In the genomic region with DNA sequence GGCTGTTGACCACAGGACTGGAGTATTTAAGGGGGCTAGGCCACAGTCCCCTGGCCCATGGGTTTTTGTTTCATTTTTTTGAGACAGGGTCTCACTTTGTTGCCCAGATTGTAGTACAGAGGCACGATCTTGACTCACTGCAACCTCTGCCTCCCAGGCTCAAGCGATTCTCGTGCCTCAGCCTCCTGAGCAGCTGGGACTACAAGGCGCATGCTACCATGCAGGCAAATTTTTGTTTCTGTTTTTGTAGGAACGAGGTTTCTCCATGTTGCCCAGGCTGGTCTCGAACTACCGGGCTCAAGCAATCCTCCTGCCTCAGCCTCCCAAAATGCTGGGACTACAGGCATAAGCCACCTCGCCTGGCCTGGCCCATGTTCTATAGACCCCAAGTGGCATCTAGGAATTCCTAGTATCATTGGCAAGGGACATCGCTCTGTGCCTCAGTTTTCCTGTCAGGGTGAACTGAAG, we compare ENCODE assay signal across 11 cellular contexts. TPM values are rescaled to one million over a fixed set of nuclear protein-coding genes. Genes with fewer than 3 reads are reported as not detected.
DNase-seq lines count a peak whose midpoint lies in the region; ATAC-seq, FAIRE-seq and TF ChIP-seq lines count a peak whose summit lies in the region.
"Had no signal": no experiment of that assay in that cellular context is flagged by ENCODE, and none has a peak within 500 bp of the region (broad histone marks: within the 10 kb centered on the region; RNA-seq: fewer than 3 reads in every experiment).

No MANE protein-coding gene starts in this region.

- FAIRE-seq in HepG2 (lab: Jason Lieb, UNC): no peak

- H4K20me1 ChIP-seq in HepG2 (ENCODE audit: insufficient read depth, low read length): peaks cover 22% of the 10 kb centered on the region

- intact Hi-C loops in HepG2 (cut with micrococcal nuclease; ENCODE audit: unreplicated experiment) (loop anchor here (10.0 kb wide), 1 partner anchor 62 kb away; a partner anchor contains a TSS), right lobe of liver (cut with DNase I) (no loop called here), dorsolateral prefrontal cortex (cut with DNase I) (no loop called here)
- intact Hi-C loops in CD8-positive, alpha-beta T cell (cut with DNase I, micrococcal nuclease): no loop called here

- H3K4me3 ChIP-seq in HepG2 (replicated peaks in 1 of 3; ENCODE audit: insufficient read depth in 1 of 3, low read depth in 2 of 3, low read length in 3 of 3): no peak overlapping the region
- H3K4me3 ChIP-seq in right lobe of liver: no peak overlapping the region
- H3K4me3 ChIP-seq in dorsolateral prefrontal cortex: peak overlapping the region in 13 of 59 donors; percentile 9 to 43 (median 31)
- H3K4me3 ChIP-seq in CD8-positive, alpha-beta T cell (ENCODE audit: low read depth, low read length): no peak overlapping the region

- H3K27me3 Mint-ChIP-seq in neural crest cell (ENCODE audit: low read depth): peaks cover 49% of the 10 kb centered on the region
- H3K27me3 Mint-ChIP-seq in CD8-positive, alpha-beta T cell (ENCODE audit: low read depth): no peaks in the 10 kb centered on the region

- WGBS in HepG2 (ENCODE audit: low lambda C conversion rate): 91% methylated on average over 9 of the region's 9 CpGs
- 79% methylated on average over 8 of the region's 9 CpGs for WGBS in right lobe of liver (ENCODE audit: insufficient coverage, low coverage, low lambda C conversion rate, missing lambda C conversion rate)

- peak overlapping the region; percentile 99 for H3K27ac Mint-ChIP-seq in neural crest cell (ENCODE audit: unreplicated experiment)
- no peak overlapping the region for H3K27ac Mint-ChIP-seq in CD8-positive, alpha-beta T cell

- peaks cover 20% of the 10 kb centered on the region for H3K79me2 ChIP-seq in HepG2 (ENCODE audit: insufficient read depth, low read length)

- H3K9ac ChIP-seq in HepG2 (ENCODE audit: insufficient read depth, low read depth, low read length): peak overlapping the region; percentile 94; the same call in 1 of the 2 replicates

- ATAC-seq in HepG2 (no peak), right lobe of liver (no peak), GM21423 (IDR thresholded peaks at IDR 0.05; ENCODE audit: unreplicated experiment) (no peak)
- ATAC-seq in CD8-positive, alpha-beta T cell: no peak
- ATAC-seq: activated T-cell treated with anti-CD3 and anti-CD28 coated beads, Interleukin-2, amount 50 U/mL, for 4 hours had no signal

- no peak for TF ChIP-seq RAD21 in HepG2 (CRISPR knock-in tag; IDR thresholded peaks at IDR 0.05)

- peak overlapping the region; percentile 95 for H3K4me2 ChIP-seq in HepG2 (ENCODE audit: low read depth, low read length)

- TF ChIP-seq POLR2A in HepG2 (IDR thresholded peaks at IDR 0.05; ENCODE audit: insufficient read depth in 1 of 2, low read depth in 2 of 2, low read length in 2 of 2) (no peak), right lobe of liver (IDR thresholded peaks at IDR 0.05) (no peak)

- CTCF ChIA-PET in HepG2 (lab: Yijun Ruan, JAX; ENCODE audit: low intra/inter-chr PET ratio, low total read pairs): no interaction called here
- CTCF ChIA-PET in CD8-positive, alpha-beta T cell (lab: Charles Lee): interaction anchor here (1.0 to 6.0 kb wide), 5 partner anchors 15 to 44 kb away, joined by 3 to 100 read pairs (median 12); a partner anchor contains a TSS

- peaks cover 0 to 5% of the 10 kb centered on the region in 2 experiments; a peak in 1 of 5 replicates for H3K36me3 ChIP-seq in HepG2 (replicated peaks in 1 of 2; ENCODE audit: control insufficient read depth in 1 of 2, insufficient read depth in 2 of 2, low read length in 2 of 2)
- no peaks in the 10 kb centered on the region for H3K36me3 ChIP-seq in right lobe of liver
- H3K36me3 ChIP-seq in CD8-positive, alpha-beta T cell (ENCODE audit: insufficient read depth, low read length): no peaks in the 10 kb centered on the region

- H3K4me1 Mint-ChIP-seq in neural crest cell: peaks cover 87% of the 10 kb centered on the region
- peaks cover 30% of the 10 kb centered on the region for H3K4me1 Mint-ChIP-seq in CD8-positive, alpha-beta T cell (ENCODE audit: low read depth)

- in situ Hi-C loops in HepG2 (cut with HindIII; ENCODE audit: extremely low pct_ligation_motif_present, low pct_unique_long_range_greater_than_20kb): no loop called here

- no peak for TF ChIP-seq EP300 in HepG2 (IDR thresholded peaks at IDR 0.05; ENCODE audit: low read depth in 2 of 2, low read length in 2 of 2)
- no peak for TF ChIP-seq EP300 in HepG2 (CRISPR knock-in tag; IDR thresholded peaks at IDR 0.05; ENCODE audit: borderline replicate concordance)

- H2AFZ ChIP-seq in HepG2 (ENCODE audit: low read length): no peak overlapping the region

- H3K4me3 Mint-ChIP-seq in neural crest cell: peak overlapping the region; percentile 68
- H3K4me3 Mint-ChIP-seq in CD8-positive, alpha-beta T cell: no peak overlapping the region
- H3K4me3 Mint-ChIP-seq: activated T-cell treated with anti-CD3 and anti-CD28 coated beads, Interleukin-2, amount 50 U/mL, for 4 hours had no signal

- H3K27me3 ChIP-seq in HepG2 (ENCODE audit: control insufficient read depth in 1 of 2, insufficient read depth in 2 of 2, low read length in 2 of 2) (no peaks in the 10 kb centered on the region; a peak in 1 of 5 replicates), right lobe of liver (no peaks in the 10 kb centered on the region), dorsolateral prefrontal cortex (no peaks in the 10 kb centered on the region)
- no peaks in the 10 kb centered on the region for H3K27me3 ChIP-seq in CD8-positive, alpha-beta T cell (ENCODE audit: insufficient read depth, low read length)

- TF ChIP-seq CTCF in HepG2 (CRISPR knock-in tag; IDR thresholded peaks at IDR 0.05) (no peak), right lobe of liver (IDR thresholded peaks at IDR 0.05) (no peak), dorsolateral prefrontal cortex (IDR thresholded peaks at IDR 0.05 in 54 of 56, conservative IDR thresholded peaks at IDR 0.05 in 2 of 56; ENCODE audit: low read depth in 1 of 56, partially characterized antibody in 56 of 56) (no peak), neural crest cell (conservative IDR thresholded peaks at IDR 0.05) (no peak)
- no peak for TF ChIP-seq CTCF in CD8-positive, alpha-beta T cell (IDR thresholded peaks at IDR 0.05)

- H3K9me3 ChIP-seq in HepG2 (ENCODE audit: low read length) (no peaks in the 10 kb centered on the region), right lobe of liver (no peaks in the 10 kb centered on the region)
- H3K9me3 ChIP-seq in CD8-positive, alpha-beta T cell (ENCODE audit: low read length): no peaks in the 10 kb centered on the region

- peak overlapping the region; percentile 95 for H3K27ac ChIP-seq in HepG2 (ENCODE audit: extremely low read length, insufficient read depth, low read length)
- H3K27ac ChIP-seq in right lobe of liver: no peak overlapping the region
- H3K27ac ChIP-seq in dorsolateral prefrontal cortex: peak overlapping the region; percentile 51 to 97 (median 91)
- H3K27ac ChIP-seq in CD8-positive, alpha-beta T cell (ENCODE audit: low read depth, low read length): no peak overlapping the region

- no peaks in the 10 kb centered on the region for H3K9me3 Mint-ChIP-seq in neural crest cell
- H3K9me3 Mint-ChIP-seq in CD8-positive, alpha-beta T cell: no peaks in the 10 kb centered on the region
- H3K9me3 Mint-ChIP-seq: activated T-cell treated with anti-CD3 and anti-CD28 coated beads, Interleukin-2, amount 50 U/mL, for 4 hours had no signal

- DNase-seq in HepG2 (ENCODE audit: low spot score) (no peak), right lobe of liver (no peak), dorsolateral prefrontal cortex (no peak), neural crest cell (ENCODE audit: low read depth, low spot score) (no peak), MV-4-11 (lab: John Stamatoyannopoulos, UW) (no peak), kidney glomerular epithelial cell (lab: John Stamatoyannopoulos, UW) (no peak)
- no peak for DNase-seq in CD8-positive, alpha-beta T cell
- DNase-seq: activated T-cell treated with anti-CD3 and anti-CD28 coated beads, Interleukin-2, amount 50 U/mL, for 4 hours; cortex of kidney had no signal

- BruUV-seq in HepG2 (replicated peaks; lab: Mats Ljungman, UMichigan): no TSS peak

- POLR2A ChIA-PET in HepG2 (lab: Yijun Ruan, JAX): interaction anchor here (2.3 to 11.4 kb wide), 3 partner anchors 12 to 71 kb away, joined by 10 to 189 read pairs (median 27); a partner anchor contains a TSS
- POLR2A ChIA-PET in CD8-positive, alpha-beta T cell (lab: Charles Lee): interaction anchor here (0.5 kb wide), 1 partner anchor 36 kb away, joined by 3 read pairs; no protein-coding TSS in a partner anchor

- peaks cover 85% of the 10 kb centered on the region for H3K4me1 ChIP-seq in HepG2 (ENCODE audit: insufficient read depth, low read length)
- H3K4me1 ChIP-seq in right lobe of liver: peaks cover 0 to 9% (median 4%) of the 10 kb centered on the region in 4 donors
- peaks cover 30% of the 10 kb centered on the region for H3K4me1 ChIP-seq in CD8-positive, alpha-beta T cell (ENCODE audit: insufficient read depth, low read length)

- H3K36me3 Mint-ChIP-seq in neural crest cell (ENCODE audit: low read depth): peaks cover 3% of the 10 kb centered on the region
- no peaks in the 10 kb centered on the region for H3K36me3 Mint-ChIP-seq in CD8-positive, alpha-beta T cell

RNA-seq across cellular contexts. Expression of a gene that starts 14.6 kb away (rescaled TPM):
- total RNA-seq in HepG2 (2016; rRNA removed; fragmentation: Illumina TruSeq; extraction: Trizol) (12.7 and 16.6 TPM in 2 replicates), right lobe of liver (1 to 10 TPM; 1.1 to 7.5 (median 2.6) TPM), dorsolateral prefrontal cortex (10 to 100 TPM in 116 of 120 experiments, 1 to 10 TPM in 4; 6.0 to 31.4 (median 15.6) TPM), neural crest cell (248 and 265 TPM in 2 replicates)
- total RNA-seq in HepG2 (2016; cell fraction: cytosol; rRNA removed; fragmentation: Illumina TruSeq; extraction: Trizol; ENCODE audit: low read depth): 0.30 and 0.53 TPM in 2 replicates
- total RNA-seq in HepG2 (2016; cell fraction: insoluble cytoplasmic fraction; rRNA removed; fragmentation: Illumina TruSeq; extraction: Trizol): 9.1 and 18.2 TPM in 2 replicates
- total RNA-seq in HepG2 (2016; cell fraction: membrane; rRNA removed; fragmentation: Illumina TruSeq; extraction: Trizol): 1.4 and 1.5 TPM in 2 replicates
- 11.7 and 13.1 TPM in 2 replicates for total RNA-seq in HepG2 (2016; cell fraction: nucleus; rRNA removed; fragmentation: Illumina TruSeq; extraction: Trizol)
- 1.7 and 2.5 TPM in 2 replicates for polyA plus RNA-seq in HepG2 (2011; rRNA removed)
- polyA plus RNA-seq in HepG2 (2011; cell fraction: cytosol; rRNA removed): 1.1 and 1.2 TPM in 2 replicates
- polyA plus RNA-seq in HepG2 (2011; cell fraction: nucleus; rRNA removed): 9.3 and 9.7 TPM in 2 replicates
- 3.5 and 3.6 TPM in 2 replicates for polyA plus RNA-seq in HepG2 (2012)
- polyA plus RNA-seq in HepG2 (2016; cell fraction: cytosol; fragmentation: Illumina TruSeq; extraction: Trizol; ENCODE audit: low read depth): 0.32 and 0.38 TPM in 2 replicates
- polyA plus RNA-seq in HepG2 (2016; cell fraction: insoluble cytoplasmic fraction; fragmentation: Illumina TruSeq; extraction: Trizol; ENCODE audit: low read depth): 8.6 and 10.8 TPM in 2 replicates
- 0.46 and 0.93 TPM in 2 replicates for polyA plus RNA-seq in HepG2 (2016; cell fraction: membrane; fragmentation: Illumina TruSeq; extraction: Trizol; ENCODE audit: low read depth)
- polyA plus RNA-seq in HepG2 (2016; cell fraction: nucleus; fragmentation: Illumina TruSeq; extraction: Trizol; ENCODE audit: insufficient read depth, low read depth): 27.3 and 27.7 TPM in 2 replicates
- polyA minus RNA-seq in HepG2 (2011; rRNA and poly(A)+ RNA removed; ENCODE audit: low replicate concordance): 0.91 and 2.7 TPM in 2 replicates
- polyA minus RNA-seq in HepG2 (2011; cell fraction: cytosol; rRNA and poly(A)+ RNA removed): 2.4 and 2.5 TPM in 2 replicates
- 1.5 and 1.7 TPM in 2 replicates for polyA minus RNA-seq in HepG2 (2011; cell fraction: nucleus; rRNA and poly(A)+ RNA removed)
- not detected for total RNA-seq in CD8-positive, alpha-beta T cell
- total RNA-seq: T-helper 2 cell treated with Interferon-gamma antibody and Interleukin-4, amounts not matched to agents 100 ng/mL and 5 ng/mL, for 36 hours had no signal

RNA-seq across cellular contexts. Expression of a gene that starts 20.7 kb away (rescaled TPM):
- total RNA-seq in HepG2 (2016; rRNA removed; fragmentation: Illumina TruSeq; extraction: Trizol) (not detected in 2 replicates), right lobe of liver (not detected), dorsolateral prefrontal cortex (100 to 1,000 TPM in 103 of 120 experiments, 10 to 100 TPM in 17; 56.3 to 240 (median 123) TPM), neural crest cell (2.4 and 3.1 TPM in 2 replicates)
- total RNA-seq in HepG2 (2016; cell fraction: cytosol; rRNA removed; fragmentation: Illumina TruSeq; extraction: Trizol; ENCODE audit: low read depth): not detected in 2 replicates
- not detected in 2 replicates for total RNA-seq in HepG2 (2016; cell fraction: insoluble cytoplasmic fraction; rRNA removed; fragmentation: Illumina TruSeq; extraction: Trizol)
- total RNA-seq in HepG2 (2016; cell fraction: membrane; rRNA removed; fragmentation: Illumina TruSeq; extraction: Trizol): not detected in 2 replicates
- total RNA-seq in HepG2 (2016; cell fraction: nucleus; rRNA removed; fragmentation: Illumina TruSeq; extraction: Trizol): not detected in 2 replicates
- polyA plus RNA-seq in HepG2 (2011; rRNA removed): not detected in 2 replicates
- polyA plus RNA-seq in HepG2 (2011; cell fraction: cytosol; rRNA removed): not detected in 2 replicates
- polyA plus RNA-seq in HepG2 (2011; cell fraction: nucleus; rRNA removed): 0.24 TPM in 1 of 2 replicates, not detected in the other
- polyA plus RNA-seq in HepG2 (2012): 0.21 TPM in 2 replicates
- polyA plus RNA-seq in HepG2 (2016; cell fraction: cytosol; fragmentation: Illumina TruSeq; extraction: Trizol; ENCODE audit: low read depth): not detected in 2 replicates
- polyA plus RNA-seq in HepG2 (2016; cell fraction: insoluble cytoplasmic fraction; fragmentation: Illumina TruSeq; extraction: Trizol; ENCODE audit: low read depth): not detected in 2 replicates
- not detected in 2 replicates for polyA plus RNA-seq in HepG2 (2016; cell fraction: membrane; fragmentation: Illumina TruSeq; extraction: Trizol; ENCODE audit: low read depth)
- polyA plus RNA-seq in HepG2 (2016; cell fraction: nucleus; fragmentation: Illumina TruSeq; extraction: Trizol; ENCODE audit: insufficient read depth, low read depth): not detected in 2 replicates
- not detected in 2 replicates for polyA minus RNA-seq in HepG2 (2011; rRNA and poly(A)+ RNA removed; ENCODE audit: low replicate concordance)
- polyA minus RNA-seq in HepG2 (2011; cell fraction: cytosol; rRNA and poly(A)+ RNA removed): not detected in 2 replicates
- polyA minus RNA-seq in HepG2 (2011; cell fraction: nucleus; rRNA and poly(A)+ RNA removed): not detected in 2 replicates
- total RNA-seq in CD8-positive, alpha-beta T cell: not detected
- total RNA-seq: activated T-cell treated with anti-CD3 and anti-CD28 coated beads, Interleukin-2, amount 50 U/mL, for 4 hours; T-helper 2 cell treated with Interferon-gamma antibody and Interleukin-4, amounts not matched to agents 100 ng/mL and 5 ng/mL, for 36 hours had no signal

RNA-seq across cellular contexts. Expression of a gene that starts 42.8 kb away (rescaled TPM):
- total RNA-seq in HepG2 (2016; rRNA removed; fragmentation: Illumina TruSeq; extraction: Trizol) (0.21 and 0.60 TPM in 2 replicates), right lobe of liver (under 1 TPM in 1 of 6 experiments, not detected in 5; 0.24 TPM), dorsolateral prefrontal cortex (10 to 100 TPM in 47 of 120 experiments, 1 to 10 TPM in 73; 1.8 to 25.0 (median 9.2) TPM), neural crest cell (606 and 647 TPM in 2 replicates)
- total RNA-seq in HepG2 (2016; cell fraction: cytosol; rRNA removed; fragmentation: Illumina TruSeq; extraction: Trizol; ENCODE audit: low read depth): not detected in 2 replicates
- 0.28 TPM in 1 of 2 replicates, not detected in the other for total RNA-seq in HepG2 (2016; cell fraction: insoluble cytoplasmic fraction; rRNA removed; fragmentation: Illumina TruSeq; extraction: Trizol)
- total RNA-seq in HepG2 (2016; cell fraction: membrane; rRNA removed; fragmentation: Illumina TruSeq; extraction: Trizol): not detected in 2 replicates
- total RNA-seq in HepG2 (2016; cell fraction: nucleus; rRNA removed; fragmentation: Illumina TruSeq; extraction: Trizol): not detected in 2 replicates
- polyA plus RNA-seq in HepG2 (2011; rRNA removed): 0.37 and 0.40 TPM in 2 replicates
- polyA plus RNA-seq in HepG2 (2011; cell fraction: cytosol; rRNA removed): 0.14 and 0.16 TPM in 2 replicates
- polyA plus RNA-seq in HepG2 (2011; cell fraction: nucleus; rRNA removed): 0.50 and 0.85 TPM in 2 replicates
- polyA plus RNA-seq in HepG2 (2012): 1.3 TPM in 1 of 2 replicates, not detected in the other
- 0.24 TPM in 1 of 2 replicates, not detected in the other for polyA plus RNA-seq in HepG2 (2016; cell fraction: cytosol; fragmentation: Illumina TruSeq; extraction: Trizol; ENCODE audit: low read depth)
- polyA plus RNA-seq in HepG2 (2016; cell fraction: insoluble cytoplasmic fraction; fragmentation: Illumina TruSeq; extraction: Trizol; ENCODE audit: low read depth): 0.57 and 0.99 TPM in 2 replicates
- polyA plus RNA-seq in HepG2 (2016; cell fraction: membrane; fragmentation: Illumina TruSeq; extraction: Trizol; ENCODE audit: low read depth): not detected in 2 replicates
- 0.51 and 1.8 TPM in 2 replicates for polyA plus RNA-seq in HepG2 (2016; cell fraction: nucleus; fragmentation: Illumina TruSeq; extraction: Trizol; ENCODE audit: insufficient read depth, low read depth)
- polyA minus RNA-seq in HepG2 (2011; rRNA and poly(A)+ RNA removed; ENCODE audit: low replicate concordance): 1.2 TPM in 1 of 2 replicates, not detected in the other
- not detected in 2 replicates for polyA minus RNA-seq in HepG2 (2011; cell fraction: cytosol; rRNA and poly(A)+ RNA removed)
- not detected in 2 replicates for polyA minus RNA-seq in HepG2 (2011; cell fraction: nucleus; rRNA and poly(A)+ RNA removed)
- 1 to 10 TPM; 4.6 to 5.4 TPM for total RNA-seq in CD8-positive, alpha-beta T cell

RNA-seq across cellular contexts. Expression of a gene that starts 43.4 kb away (rescaled TPM):
- not detected in 2 replicates for total RNA-seq in HepG2 (2016; rRNA removed; fragmentation: Illumina TruSeq; extraction: Trizol)
- total RNA-seq in HepG2 (2016; cell fraction: cytosol; rRNA removed; fragmentation: Illumina TruSeq; extraction: Trizol; ENCODE audit: low read depth): not detected in 2 replicates
- total RNA-seq in HepG2 (2016; cell fraction: insoluble cytoplasmic fraction; rRNA removed; fragmentation: Illumina TruSeq; extraction: Trizol): not detected in 2 replicates
- not detected in 2 replicates for total RNA-seq in HepG2 (2016; cell fraction: membrane; rRNA removed; fragmentation: Illumina TruSeq; extraction: Trizol)
- total RNA-seq in HepG2 (2016; cell fraction: nucleus; rRNA removed; fragmentation: Illumina TruSeq; extraction: Trizol): not detected in 2 replicates
- 0.09 TPM in 1 of 2 replicates, not detected in the other for polyA plus RNA-seq in HepG2 (2011; rRNA removed)
- not detected in 2 replicates for polyA plus RNA-seq in HepG2 (2011; cell fraction: cytosol; rRNA removed)
- polyA plus RNA-seq in HepG2 (2011; cell fraction: nucleus; rRNA removed): 0.40 and 0.62 TPM in 2 replicates
- polyA plus RNA-seq in HepG2 (2012): 0.19 TPM in 1 of 2 replicates, not detected in the other
- polyA plus RNA-seq in HepG2 (2016; cell fraction: cytosol; fragmentation: Illumina TruSeq; extraction: Trizol; ENCODE audit: low read depth): not detected in 2 replicates
- polyA plus RNA-seq in HepG2 (2016; cell fraction: insoluble cytoplasmic fraction; fragmentation: Illumina TruSeq; extraction: Trizol; ENCODE audit: low read depth): not detected in 2 replicates
- not detected in 2 replicates for polyA plus RNA-seq in HepG2 (2016; cell fraction: membrane; fragmentation: Illumina TruSeq; extraction: Trizol; ENCODE audit: low read depth)
- polyA plus RNA-seq in HepG2 (2016; cell fraction: nucleus; fragmentation: Illumina TruSeq; extraction: Trizol; ENCODE audit: insufficient read depth, low read depth): not detected in 2 replicates
- not detected in 2 replicates for polyA minus RNA-seq in HepG2 (2011; rRNA and poly(A)+ RNA removed; ENCODE audit: low replicate concordance)
- not detected in 2 replicates for polyA minus RNA-seq in HepG2 (2011; cell fraction: cytosol; rRNA and poly(A)+ RNA removed)
- not detected in 2 replicates for polyA minus RNA-seq in HepG2 (2011; cell fraction: nucleus; rRNA and poly(A)+ RNA removed)
- total RNA-seq in right lobe of liver: not detected
- total RNA-seq in dorsolateral prefrontal cortex: 100 to 1,000 TPM in 85 of 120 experiments, 10 to 100 TPM in 35; 30.2 to 650 (median 143) TPM
- total RNA-seq in neural crest cell: 0.70 and 0.91 TPM in 2 replicates
- under 1 TPM; 0.24 to 0.39 TPM for total RNA-seq in CD8-positive, alpha-beta T cell
- total RNA-seq: activated T-cell treated with anti-CD3 and anti-CD28 coated beads, Interleukin-2, amount 50 U/mL, for 4 hours; T-helper 2 cell treated with Interferon-gamma antibody and Interleukin-4, amounts not matched to agents 100 ng/mL and 5 ng/mL, for 36 hours had no signal

Comparison
In these comparisons a context has a peak if more than half of its experiments do, and no peak if none do; other contexts are left out.
1. H3K27ac ChIP-seq: peak in HepG2 (single experiment) and dorsolateral prefrontal cortex (59 of 59); none in right lobe of liver (0 of 3) and CD8-positive, alpha-beta T cell (single experiment).
2. RNA of a gene that starts 20.7 kb away (total RNA-seq): 56.3 to 240 TPM in dorsolateral prefrontal cortex; 2.4 to 3.1 TPM in neural crest cell, not detected in CD8-positive, alpha-beta T cell, not detected in HepG2 and not detected in right lobe of liver; every median in the first group is over 10 times any median in the second.
3. RNA of a gene that starts 42.8 kb away (total RNA-seq): 606 to 647 TPM in neural crest cell; 1.8 to 25.0 TPM in dorsolateral prefrontal cortex, 4.6 to 5.4 TPM in CD8-positive, alpha-beta T cell, 0.21 to 0.60 TPM in HepG2 and 0.24 TPM in right lobe of liver; every median in the first group is over 10 times any median in the second.